Comparison of ENCODE assay signal across 8 cellular contexts in the genomic region with DNA sequence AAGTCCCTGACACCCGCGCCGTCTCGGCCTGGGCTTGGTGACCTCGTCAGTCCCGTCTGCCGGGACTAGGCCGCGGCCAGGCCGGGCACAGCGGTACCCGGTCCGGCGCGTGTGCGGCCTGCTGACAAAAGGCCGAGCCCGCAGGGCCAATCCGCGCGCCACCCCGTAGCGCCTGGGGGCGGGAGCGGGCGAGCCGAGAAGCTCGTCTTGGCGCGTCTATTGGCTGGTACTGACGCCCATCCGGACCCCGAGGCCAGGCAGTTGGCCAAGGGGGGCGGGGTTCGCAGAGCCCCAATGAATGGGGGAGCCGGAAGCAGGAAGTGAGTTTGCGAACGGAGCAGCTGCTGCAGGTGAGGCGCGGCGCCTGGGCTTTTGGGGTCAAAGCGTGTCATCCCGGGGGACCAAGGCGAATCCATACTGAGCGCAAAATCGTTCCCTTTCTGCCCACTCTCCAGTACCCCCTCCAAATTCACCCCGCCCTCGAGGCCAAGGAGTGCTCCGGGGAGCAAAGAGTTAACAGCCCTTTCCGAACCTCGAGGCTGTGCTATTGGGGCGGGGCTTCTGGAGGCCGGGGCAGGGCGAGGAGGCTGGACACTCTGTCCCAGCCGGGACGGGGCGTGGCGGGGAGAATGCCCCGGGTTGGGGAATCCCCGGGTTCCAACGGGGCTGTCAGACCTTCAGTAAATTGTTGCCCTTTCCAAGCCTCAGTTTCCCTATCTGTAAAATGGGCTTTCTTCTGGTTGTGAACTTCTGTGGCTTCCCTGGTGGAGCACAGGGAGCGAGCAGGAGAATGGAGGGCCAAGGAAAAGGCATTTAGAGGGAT. TPM values are rescaled to one million over a fixed set of nuclear protein-coding genes. Genes with fewer than 3 reads are reported as not detected.
DNase-seq lines count a peak whose midpoint lies in the region; ATAC-seq lines count a peak whose summit lies in the region.

A gene with protein sequence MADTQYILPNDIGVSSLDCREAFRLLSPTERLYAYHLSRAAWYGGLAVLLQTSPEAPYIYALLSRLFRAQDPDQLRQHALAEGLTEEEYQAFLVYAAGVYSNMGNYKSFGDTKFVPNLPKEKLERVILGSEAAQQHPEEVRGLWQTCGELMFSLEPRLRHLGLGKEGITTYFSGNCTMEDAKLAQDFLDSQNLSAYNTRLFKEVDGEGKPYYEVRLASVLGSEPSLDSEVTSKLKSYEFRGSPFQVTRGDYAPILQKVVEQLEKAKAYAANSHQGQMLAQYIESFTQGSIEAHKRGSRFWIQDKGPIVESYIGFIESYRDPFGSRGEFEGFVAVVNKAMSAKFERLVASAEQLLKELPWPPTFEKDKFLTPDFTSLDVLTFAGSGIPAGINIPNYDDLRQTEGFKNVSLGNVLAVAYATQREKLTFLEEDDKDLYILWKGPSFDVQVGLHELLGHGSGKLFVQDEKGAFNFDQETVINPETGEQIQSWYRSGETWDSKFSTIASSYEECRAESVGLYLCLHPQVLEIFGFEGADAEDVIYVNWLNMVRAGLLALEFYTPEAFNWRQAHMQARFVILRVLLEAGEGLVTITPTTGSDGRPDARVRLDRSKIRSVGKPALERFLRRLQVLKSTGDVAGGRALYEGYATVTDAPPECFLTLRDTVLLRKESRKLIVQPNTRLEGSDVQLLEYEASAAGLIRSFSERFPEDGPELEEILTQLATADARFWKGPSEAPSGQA (plus strand): TSS at position 319 of the 823 bp plus-strand sequence. CDS start 1,767 bp downstream, outside the sequence.

- no peaks in the 10 kb centered on the region for H3K9me3 ChIP-seq in CD8-positive, alpha-beta memory T cell (ENCODE audit: low read length)
- H3K9me3 ChIP-seq in effector memory CD4-positive, alpha-beta T cell (ENCODE audit: control insufficient read depth, low read length), result no peaks in the 10 kb centered on the region

- H3K9me3 Mint-ChIP-seq in CD8-positive, alpha-beta memory T cell, result no peaks in the 10 kb centered on the region
- H3K9me3 Mint-ChIP-seq in memory B cell, result no peaks in the 10 kb centered on the region

- POLR2A ChIA-PET in CD8-positive, alpha-beta memory T cell (lab: Charles Lee), result interaction anchor here (0.6 to 2.5 kb wide), 13 partner anchors 8 to 916 kb away, joined by 3 to 43 read pairs (median 3); partner anchors contain the start of genes ACTN3, BBS1, MRPL11 and PELI3
- POLR2A ChIA-PET in activated CD8-positive, alpha-beta memory T cell treated with anti-CD3 and anti-CD28 coated beads for 36 hours (lab: Charles Lee), result interaction anchor here (0.6 to 1.4 kb wide), 7 partner anchors 12 to 136 kb away, joined by 3 to 10 read pairs (median 4); partner anchors contain the start of genes PELI3, RBM14 and ZDHHC24

- peaks cover 18% of the 10 kb centered on the region for H3K4me1 ChIP-seq in CD8-positive, alpha-beta memory T cell (ENCODE audit: insufficient read depth, low read length)
- peaks cover 17% of the 10 kb centered on the region for H3K4me1 ChIP-seq in effector memory CD4-positive, alpha-beta T cell (ENCODE audit: control insufficient read depth, insufficient read depth, low read length, poor library complexity, severe bottlenecking)

- no peaks in the 10 kb centered on the region for H3K27me3 ChIP-seq in CD8-positive, alpha-beta memory T cell (ENCODE audit: insufficient read depth, low read length, poor library complexity, severe bottlenecking)
- no peaks in the 10 kb centered on the region for H3K27me3 ChIP-seq in effector memory CD4-positive, alpha-beta T cell (replicated peaks; ENCODE audit: control insufficient read depth, insufficient read depth, low read length, poor library complexity, severe bottlenecking)

- H3K4me1 Mint-ChIP-seq in CD8-positive, alpha-beta memory T cell, result peaks cover 22 to 40% (median 30%) of the 10 kb centered on the region in 3 donors
- H3K4me1 Mint-ChIP-seq in memory B cell, result peaks cover 12% of the 10 kb centered on the region

- CTCF ChIA-PET in CD8-positive, alpha-beta memory T cell (lab: Charles Lee), result interaction anchor here (0.6 to 1.7 kb wide), 9 partner anchors 10 to 197 kb away, joined by 3 to 9 read pairs (median 4); partner anchors contain the start of genes MRPL11, PELI3 and RBM4B
- CTCF ChIA-PET in activated CD8-positive, alpha-beta memory T cell treated with anti-CD3 and anti-CD28 coated beads for 36 hours (lab: Charles Lee), result interaction anchor here (0.6 to 3.7 kb wide), 6 partner anchors 10 to 997 kb away, joined by 3 to 20 read pairs (median 4); partner anchors contain the start of genes MRPL11 and PELI3

- H3K4me3 Mint-ChIP-seq in CD8-positive, alpha-beta memory T cell, result peak within 1 kb of the TSS; percentile 87 to 99 (median 92)
- peak within 1 kb of the TSS; percentile 86 for H3K4me3 Mint-ChIP-seq in memory B cell

- H3K27ac Mint-ChIP-seq in CD8-positive, alpha-beta memory T cell, result peak within 1 kb of the TSS; percentile 74 to 97 (median 92)
- H3K27ac Mint-ChIP-seq in memory B cell, result peak within 1 kb of the TSS; percentile 73

- peak; percentile 76 for ATAC-seq in GM19468 (IDR thresholded peaks at IDR 0.05; ENCODE audit: extremely low read depth, unreplicated experiment)
- peak; percentile 97 for ATAC-seq in memory B cell (ENCODE audit: low read depth)

- H3K4me3 ChIP-seq in CD8-positive, alpha-beta memory T cell (ENCODE audit: low read length), result peak within 1 kb of the TSS; percentile 90
- peak within 1 kb of the TSS; percentile 76 for H3K4me3 ChIP-seq in effector memory CD4-positive, alpha-beta T cell (ENCODE audit: insufficient read depth, low read depth, low read length, poor library complexity, severe bottlenecking)

- peak within 1 kb of the TSS; percentile 83 for H3K27ac ChIP-seq in CD8-positive, alpha-beta memory T cell (ENCODE audit: low read depth, low read length)
- peak within 1 kb of the TSS; percentile 77 for H3K27ac ChIP-seq in effector memory CD4-positive, alpha-beta T cell (ENCODE audit: insufficient read depth, low read length, poor library complexity, severe bottlenecking)

- peak; percentile 93 to 97 (median 94) for DNase-seq in CD8-positive, alpha-beta memory T cell
- peak; percentile 83 for DNase-seq in HS-5 (ENCODE audit: low read depth)
- DNase-seq in NK-92 treated with Interleukin-12 subunit alpha and Interleukin-12 subunit beta, amount 100 ng/mL, for 24 hours (lab: John Stamatoyannopoulos, UW), result peak; percentile 96
- peak; percentile 84 to 93 (median 93) for DNase-seq in effector memory CD4-positive, alpha-beta T cell
- DNase-seq in memory B cell (ENCODE audit: low spot score in 2 of 2), result peak; percentile 91 to 94
- DNase-seq in stimulated activated CD8-positive, alpha-beta memory T cell treated with anti-CD3 and anti-CD28 coated beads, Interleukin-12 subunit alpha, Interleukin-12 subunit beta, amount 100 ng/mL, for 24 hours (ENCODE audit: extremely low read depth), result peak; percentile 93

- H3K36me3 ChIP-seq in CD8-positive, alpha-beta memory T cell (ENCODE audit: insufficient read depth, low read length), result no peaks in the 10 kb centered on the region
- peaks cover 4% of the 10 kb centered on the region for H3K36me3 ChIP-seq in effector memory CD4-positive, alpha-beta T cell (ENCODE audit: control insufficient read depth, insufficient read depth, low read length)

- H3K36me3 Mint-ChIP-seq in CD8-positive, alpha-beta memory T cell, result peaks cover 0 to 30% (median 0%) of the 10 kb centered on the region in 3 donors
- H3K36me3 Mint-ChIP-seq in memory B cell, result no peaks in the 10 kb centered on the region

- peaks cover 0 to 1% of the 10 kb centered on the region in 2 donors for H3K27me3 Mint-ChIP-seq in CD8-positive, alpha-beta memory T cell
- no peaks in the 10 kb centered on the region for H3K27me3 Mint-ChIP-seq in memory B cell

RNA-seq across cellular contexts. Expression of the gene that starts here (rescaled TPM):
- 10 to 100 TPM; 67.7 to 80.1 TPM for total RNA-seq in CD8-positive, alpha-beta memory T cell
- polyA plus RNA-seq in CD8-positive, alpha-beta memory T cell, result 32.5 TPM
- 10 to 100 TPM; 68.6 to 72.3 TPM for total RNA-seq in activated CD8-positive, alpha-beta memory T cell treated with anti-CD3 and anti-CD28 coated beads for 36 hours

Comparison
In these comparisons a context has a peak if more than half of its experiments do, and no peak if none do; other contexts are left out.
1. Peak in every context shown above with its lines: DNase-seq, ATAC-seq, H3K4me3 ChIP-seq and H3K27ac ChIP-seq.